In the genomic region with DNA sequence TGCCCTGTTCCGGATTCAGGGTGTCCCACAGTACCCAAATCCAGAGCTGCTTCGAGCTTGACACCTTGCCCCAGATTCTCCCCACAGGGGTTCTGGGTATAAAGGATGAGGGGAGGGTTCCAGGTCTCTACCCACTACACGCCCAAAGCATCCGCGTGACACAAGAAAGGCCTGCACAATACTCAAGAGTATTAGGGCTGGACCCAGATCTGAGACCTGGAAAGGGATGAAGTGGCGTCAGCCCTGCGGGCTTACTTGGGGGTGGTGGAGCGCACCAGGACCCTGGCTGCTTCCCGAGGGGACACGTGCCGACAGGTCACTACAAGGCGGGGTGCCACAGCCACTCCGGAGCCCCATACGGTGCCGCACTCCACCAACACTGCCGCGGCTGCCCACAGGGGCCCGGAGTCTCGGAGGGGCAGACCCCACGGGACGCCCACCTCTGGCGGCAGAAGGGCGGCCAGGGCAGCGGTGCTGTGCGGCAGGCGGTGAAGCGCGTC, we compare ENCODE assay signal across 8 cellular contexts. TPM values are rescaled to one million over a fixed set of nuclear protein-coding genes. Genes with fewer than 3 reads are reported as not detected.
A peak's percentile ranks its signal among the peaks of the same experiment; 100 is the strongest.
DNase-seq lines count a peak whose midpoint lies in the region; ATAC-seq and TF ChIP-seq lines count a peak whose summit lies in the region.

No MANE protein-coding gene starts in this region.

- H3K4me3 Mint-ChIP-seq in CD8-positive, alpha-beta T cell = peak overlapping the region; percentile 90
- H3K4me3 Mint-ChIP-seq in effector memory CD8-positive, alpha-beta T cell = peak overlapping the region; percentile 82
- H3K4me3 Mint-ChIP-seq in neural progenitor cell = peak overlapping the region; percentile 84

- H3K4me2 ChIP-seq in neural progenitor cell = peak overlapping the region; percentile 88

- no peak overlapping the region for H3K9ac ChIP-seq in neural progenitor cell

- peak overlapping the region; percentile 84 for H3K27ac ChIP-seq in CD8-positive, alpha-beta T cell (ENCODE audit: low read depth, low read length)
- no peak overlapping the region for H3K27ac ChIP-seq in neural progenitor cell

- H3K4me3 ChIP-seq in CD8-positive, alpha-beta T cell (ENCODE audit: low read depth, low read length) = peak overlapping the region; percentile 76
- peak overlapping the region; percentile 72 for H3K4me3 ChIP-seq in MG63
- H3K4me3 ChIP-seq in neural progenitor cell = peak overlapping the region; percentile 58

- H3F3A ChIP-seq in neural progenitor cell (ENCODE audit: low read depth) = peaks cover 15% of the 10 kb centered on the region

- POLR2A ChIA-PET in CD8-positive, alpha-beta T cell (lab: Charles Lee) = interaction anchor here (0.6 to 4.8 kb wide), 13 partner anchors 9 to 259 kb away, joined by 3 to 69 read pairs (median 11); a partner anchor contains a TSS

- peaks cover 10% of the 10 kb centered on the region for H3K79me2 ChIP-seq in neural progenitor cell (ENCODE audit: low read depth)

- no peaks in the 10 kb centered on the region for H3K9me3 Mint-ChIP-seq in CD8-positive, alpha-beta T cell
- H3K9me3 Mint-ChIP-seq in effector memory CD8-positive, alpha-beta T cell = no peaks in the 10 kb centered on the region
- no peaks in the 10 kb centered on the region for H3K9me3 Mint-ChIP-seq in neural progenitor cell

- no peaks in the 10 kb centered on the region for H3K9me3 ChIP-seq in CD8-positive, alpha-beta T cell (ENCODE audit: low read length)
- H3K9me3 ChIP-seq in MG63 (no peaks in the 10 kb centered on the region), neural progenitor cell (ENCODE audit: low read depth) (no peaks in the 10 kb centered on the region)

- CTCF ChIA-PET in CD8-positive, alpha-beta T cell (lab: Charles Lee) = interaction anchor here (1.8 to 5.0 kb wide), 9 partner anchors 10 to 60 kb away, joined by 5 to 72 read pairs (median 20); a partner anchor contains a TSS

- H3K27me3 ChIP-seq in CD8-positive, alpha-beta T cell (ENCODE audit: insufficient read depth, low read length) = no peaks in the 10 kb centered on the region
- no peaks in the 10 kb centered on the region for H3K27me3 ChIP-seq in MG63
- H3K27me3 ChIP-seq in neural progenitor cell = no peaks in the 10 kb centered on the region

- intact Hi-C loops in CD8-positive, alpha-beta T cell (cut with DNase I, micrococcal nuclease) = loop anchor here in 1 of 2 experiments (2.0 to 5.0 kb wide), 3 partner anchors 54 to 257 kb away; a partner anchor contains a TSS

- H4K20me1 ChIP-seq in neural progenitor cell (ENCODE audit: low read depth) = peaks cover 17% of the 10 kb centered on the region

- peaks cover 30% of the 10 kb centered on the region for H3K4me1 ChIP-seq in CD8-positive, alpha-beta T cell (ENCODE audit: insufficient read depth, low read length)
- peaks cover 4% of the 10 kb centered on the region for H3K4me1 ChIP-seq in neural progenitor cell

- DNase-seq in CD8-positive, alpha-beta T cell = no peak
- DNase-seq in MG63 (no peak), neural progenitor cell (ENCODE audit: low spot score) (no peak), activated gamma-delta T cell (lab: John Stamatoyannopoulos, UW) (no peak), H4 (ENCODE audit: low spot score) (no peak)
- DNase-seq in effector memory CD8-positive, alpha-beta T cell = no peak
- DNase-seq in NK-92 treated with Interleukin-12 subunit alpha and Interleukin-12 subunit beta, amount 100 ng/mL, for 24 hours (lab: John Stamatoyannopoulos, UW) = no peak

- H3K4me1 Mint-ChIP-seq in CD8-positive, alpha-beta T cell (ENCODE audit: low read depth) = peaks cover 44% of the 10 kb centered on the region
- H3K4me1 Mint-ChIP-seq in effector memory CD8-positive, alpha-beta T cell (ENCODE audit: low read depth in 2 of 2) = peaks cover 27% of the 10 kb centered on the region in 2 donors
- H3K4me1 Mint-ChIP-seq in neural progenitor cell = peaks cover 26% of the 10 kb centered on the region

- no peaks in the 10 kb centered on the region for H3K27me3 Mint-ChIP-seq in CD8-positive, alpha-beta T cell (ENCODE audit: low read depth)
- H3K27me3 Mint-ChIP-seq in effector memory CD8-positive, alpha-beta T cell = no peaks in the 10 kb centered on the region
- peaks cover 4% of the 10 kb centered on the region for H3K27me3 Mint-ChIP-seq in neural progenitor cell (ENCODE audit: insufficient read depth, low read depth)

- H3K36me3 Mint-ChIP-seq in CD8-positive, alpha-beta T cell = peaks cover 31% of the 10 kb centered on the region
- H3K36me3 Mint-ChIP-seq in effector memory CD8-positive, alpha-beta T cell (ENCODE audit: insufficient read depth) = peaks cover 35% of the 10 kb centered on the region
- H3K36me3 Mint-ChIP-seq in neural progenitor cell = peaks cover 9% of the 10 kb centered on the region

- no peak for TF ChIP-seq CTCF in CD8-positive, alpha-beta T cell (IDR thresholded peaks at IDR 0.05)
- no peak for TF ChIP-seq CTCF in neural progenitor cell (IDR thresholded peaks at IDR 0.05)

- ATAC-seq in CD8-positive, alpha-beta T cell = no peak
- ATAC-seq in GM21381 (IDR thresholded peaks at IDR 0.05; ENCODE audit: unreplicated experiment) = peak; percentile 11
- no peak for ATAC-seq in effector memory CD8-positive, alpha-beta T cell (replicated peaks)

- H3K27ac Mint-ChIP-seq in CD8-positive, alpha-beta T cell = peak overlapping the region; percentile 88
- H3K27ac Mint-ChIP-seq in effector memory CD8-positive, alpha-beta T cell = peak overlapping the region; percentile 58 to 81
- H3K27ac Mint-ChIP-seq in neural progenitor cell = no peak overlapping the region

- H3K36me3 ChIP-seq in CD8-positive, alpha-beta T cell (ENCODE audit: insufficient read depth, low read length) = peaks cover 6% of the 10 kb centered on the region
- peaks cover 29% of the 10 kb centered on the region for H3K36me3 ChIP-seq in MG63
- H3K36me3 ChIP-seq in neural progenitor cell = no peaks in the 10 kb centered on the region

- peak overlapping the region; percentile 89 for H2AFZ ChIP-seq in neural progenitor cell (replicated peaks)

RNA-seq across cellular contexts. Expression of a gene that starts 1.3 kb away (rescaled TPM):
- total RNA-seq in CD8-positive, alpha-beta T cell = 10 to 100 TPM in 1 of 2 experiments, 1 to 10 TPM in 1; 9.6 to 10.3 TPM
- 19.4 and 29.9 TPM in 2 replicates for total RNA-seq in MG63 (2014; rRNA removed; shearing (Covaris generic); ENCODE audit: low replicate concordance)
- total RNA-seq in neural progenitor cell (ENCODE audit: low replicate concordance) = 7.7 and 17.4 TPM in 2 replicates
- 9.2 and 10.5 TPM in 2 replicates for total RNA-seq in H4 (2014; rRNA removed; shearing (Covaris generic))

RNA-seq across cellular contexts. Expression of a gene that starts 12.6 kb away (rescaled TPM):
- total RNA-seq in CD8-positive, alpha-beta T cell = 1 to 10 TPM; 2.6 to 3.6 TPM
- total RNA-seq in MG63 (2014; rRNA removed; shearing (Covaris generic); ENCODE audit: low replicate concordance) = 20.7 and 21.8 TPM in 2 replicates
- total RNA-seq in neural progenitor cell (ENCODE audit: low replicate concordance) = 1.1 and 1.3 TPM in 2 replicates
- total RNA-seq in H4 (2014; rRNA removed; shearing (Covaris generic)) = 9.2 and 10.6 TPM in 2 replicates

RNA-seq across cellular contexts. Expression of a gene that starts 25.1 kb away (rescaled TPM):
- total RNA-seq in CD8-positive, alpha-beta T cell = 100 to 1,000 TPM; 196 to 206 TPM
- 55.6 and 67.0 TPM in 2 replicates for total RNA-seq in MG63 (2014; rRNA removed; shearing (Covaris generic); ENCODE audit: low replicate concordance)
- 93.5 and 147 TPM in 2 replicates for total RNA-seq in neural progenitor cell (ENCODE audit: low replicate concordance)
- 75.0 and 90.9 TPM in 2 replicates for total RNA-seq in H4 (2014; rRNA removed; shearing (Covaris generic))
